25 cellular contexts compared by ENCODE assay signal in genomic region chr15:100631831-100632230, GRCh38.
"Had no signal": no experiment of that assay in that cellular context is flagged by ENCODE, and none has a peak within 500 bp of the region (broad histone marks: within the 10 kb centered on the region; RNA-seq: fewer than 3 reads in every experiment).

No MANE protein-coding gene starts in this region.

- H3K27ac ChIP-seq: coronary artery, dorsolateral prefrontal cortex, epithelial cell of prostate, esophagus muscularis mucosa, foreskin keratinocyte, gastroesophageal sphincter, heart left ventricle, hepatocyte, left lung, lower lobe of right lung had no signal

- H3K9me3 ChIP-seq: esophagus muscularis mucosa, gastroesophageal sphincter, heart left ventricle, left lung, lower lobe of right lung, mucosa of descending colon had no signal

- H3K27me3 Mint-ChIP-seq: naive B cell had no signal

- H3K27ac Mint-ChIP-seq: immature natural killer cell, mesothelial cell of epicardium, naive B cell had no signal

- H3K27me3 ChIP-seq: dorsolateral prefrontal cortex, esophagus muscularis mucosa, foreskin keratinocyte, gastroesophageal sphincter, heart left ventricle, hepatocyte, left lung had no signal

- H3K4me3 Mint-ChIP-seq: immature natural killer cell, mesothelial cell of epicardium, naive B cell had no signal

- H3K4me1 ChIP-seq: lower lobe of right lung had no signal

- H3K4me3 ChIP-seq: coronary artery, dorsolateral prefrontal cortex, esophagus muscularis mucosa, gastroesophageal sphincter, heart left ventricle, hepatocyte, left lung, lower lobe of right lung, mucosa of descending colon had no signal

- DNase-seq: dermis blood vessel endothelial cell; dorsolateral prefrontal cortex; effector CD4-positive, alpha-beta T cell; effector memory CD4-positive, alpha-beta T cell; erythroblast; foreskin keratinocyte; heart left ventricle; hypothalamus; immature natural killer cell; islet precursor cell; kidney; kidney glomerular epithelial cell; left colon; left ventricle myocardium superior; lower lobe of right lung; mesenchymal stem cell; mucosa of descending colon; naive B cell had no signal

- ATAC-seq: foreskin keratinocyte, gastroesophageal sphincter, heart left ventricle, left colon, left lung, left ventricle myocardium superior, lower lobe of right lung, mucosa of descending colon had no signal

- H2AFZ ChIP-seq: hepatocyte had no signal

- H3K9me3 Mint-ChIP-seq: immature natural killer cell, mesothelial cell of epicardium, naive B cell had no signal

- H3K4me2 ChIP-seq: hepatocyte had no signal
